ENCODE assay signal across 10 cellular contexts in the genomic region with DNA sequence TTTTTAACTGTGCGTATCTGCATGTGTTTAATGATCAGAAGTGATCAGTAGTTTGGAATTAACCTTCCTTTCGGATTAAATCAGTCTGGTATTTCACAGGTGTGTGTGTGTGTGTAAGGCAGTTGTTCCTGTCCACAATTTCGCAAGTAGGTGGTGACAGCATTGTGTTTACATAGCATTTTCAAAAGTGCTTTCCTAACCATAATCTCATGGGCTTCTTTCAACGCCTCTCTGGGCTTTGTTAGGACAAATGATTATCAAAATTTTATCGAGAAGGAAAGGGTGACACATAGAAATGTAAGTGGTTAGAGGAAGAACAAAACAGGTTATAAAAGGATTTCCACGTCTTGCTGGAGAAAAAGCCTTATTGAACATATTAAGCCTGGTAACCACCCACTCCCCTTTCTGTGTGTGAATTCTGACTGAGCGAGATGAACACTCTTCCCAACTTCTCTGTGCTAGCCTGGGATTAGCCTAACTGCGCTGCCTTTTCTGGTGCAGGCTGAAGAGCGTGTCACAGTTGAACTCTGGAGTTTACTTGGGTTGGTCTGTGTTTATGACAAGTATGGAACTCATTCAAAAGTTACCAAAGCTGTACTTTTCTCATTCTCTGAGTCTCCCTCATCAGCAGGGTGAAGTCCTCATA.
DNase-seq lines count a peak whose midpoint lies in the region; ATAC-seq lines count a peak whose summit lies in the region.
"Had no signal": no experiment of that assay in that cellular context is flagged by ENCODE, and none has a peak within 500 bp of the region (broad histone marks: within the 10 kb centered on the region; RNA-seq: fewer than 3 reads in every experiment).

No MANE protein-coding gene starts in this region.

- H3K4me1 ChIP-seq in adipocyte (ENCODE audit: control insufficient read depth, insufficient read depth, low read length) = peaks cover 36% of the 10 kb centered on the region
- peaks cover 26 to 38% (median 37%) of the 10 kb centered on the region in 3 donors for H3K4me1 ChIP-seq in skeletal muscle tissue (ENCODE audit: control insufficient read depth in 3 of 3, insufficient read depth in 3 of 3, low read length in 3 of 3)

- DNase-seq in HT-29 (ENCODE audit: low spot score) = peak; percentile 81
- DNase-seq in adipocyte (ENCODE audit: low read depth) = no peak
- DNase-seq in islet precursor cell = peak; percentile 37
- no peak for DNase-seq in GOT3 (lab: John Stamatoyannopoulos, UW)
- DNase-seq in germinal center (ENCODE audit: low spot score) = no peak
- DNase-seq: activated CD4-positive, alpha-beta memory T cell treated with anti-CD3 and anti-CD28 coated beads, Interleukin-2, amount 10 ng/mL, durations not matched to agents 7 days and 5 days; amniotic stem cell had no signal

- H3K4me3 ChIP-seq in adipocyte (ENCODE audit: low read length) (no peak overlapping the region), skeletal muscle tissue (ENCODE audit: low read length in 3 of 3) (no peak overlapping the region)

- no peaks in the 10 kb centered on the region for H3K9me3 ChIP-seq in adipocyte (ENCODE audit: control insufficient read depth, low read length)
- H3K9me3 ChIP-seq in skeletal muscle tissue (ENCODE audit: control insufficient read depth in 3 of 3, low read length in 3 of 3) = no peaks in the 10 kb centered on the region

- ATAC-seq in GM19452 (IDR thresholded peaks at IDR 0.05; ENCODE audit: unreplicated experiment) (no peak), HG02759 (IDR thresholded peaks at IDR 0.05; ENCODE audit: unreplicated experiment) (no peak)

- H3K27me3 ChIP-seq in adipocyte (replicated peaks; ENCODE audit: control insufficient read depth, insufficient read depth, low read length) (no peaks in the 10 kb centered on the region), skeletal muscle tissue (ENCODE audit: control insufficient read depth in 3 of 3, insufficient read depth in 3 of 3, low read length in 3 of 3) (no peaks in the 10 kb centered on the region)

- H3K9ac ChIP-seq in adipocyte (ENCODE audit: low read length) = peak overlapping the region; percentile 20
- no peak overlapping the region for H3K9ac ChIP-seq in skeletal muscle tissue (ENCODE audit: low read depth in 1 of 3, low read length in 3 of 3)

- H3K36me3 ChIP-seq in adipocyte (ENCODE audit: control insufficient read depth, insufficient read depth, low read length, severe bottlenecking) = no peaks in the 10 kb centered on the region
- H3K36me3 ChIP-seq in skeletal muscle tissue (ENCODE audit: control insufficient read depth in 3 of 3, insufficient read depth in 3 of 3, low read length in 3 of 3) = no peaks in the 10 kb centered on the region

- H3K27ac ChIP-seq in skeletal muscle tissue (ENCODE audit: low read depth, low read length) = peak overlapping the region; percentile 77

Comparison
In these comparisons a context has a peak if more than half of its experiments do, and no peak if none do; other contexts are left out.
1. DNase-seq: peak in HT-29 (single experiment) and islet precursor cell (single experiment); none in adipocyte (single experiment), GOT3 (single experiment) and germinal center (single experiment).